In genomic region chr10:75476985-75477384, GRCh38 we compare ENCODE assay signal across 40 cellular contexts. TPM values are rescaled to one million over a fixed set of nuclear protein-coding genes. Genes with fewer than 3 reads are reported as not detected.
DNase-seq lines count a peak whose midpoint lies in the region; ATAC-seq, FAIRE-seq and TF ChIP-seq lines count a peak whose summit lies in the region.
"Had no signal": no experiment of that assay in that cellular context is flagged by ENCODE, and none has a peak within 500 bp of the region (broad histone marks: within the 10 kb centered on the region; RNA-seq: fewer than 3 reads in every experiment).

No MANE protein-coding gene starts in this region.

- 98% methylated on average over 3 of the region's 3 CpGs for WGBS in HepG2 (ENCODE audit: low lambda C conversion rate)
- 92% methylated on average over 3 of the region's 3 CpGs for WGBS in right lobe of liver (ENCODE audit: insufficient coverage, low coverage, low lambda C conversion rate, missing lambda C conversion rate)

- no peak overlapping the region for H3K27ac Mint-ChIP-seq in WTC11
- peak overlapping the region; percentile 2 for H3K27ac Mint-ChIP-seq in nephron progenitor cell
- H3K27ac Mint-ChIP-seq in CD4-positive, alpha-beta T cell, result no peak overlapping the region
- H3K27ac Mint-ChIP-seq: B cell; CD4-positive, CD25-positive, alpha-beta regulatory T cell; CD8-positive, alpha-beta memory T cell; CD8-positive, alpha-beta T cell had no signal

- H3K36me3 ChIP-seq in HepG2 (replicated peaks in 1 of 2; ENCODE audit: control insufficient read depth in 1 of 2, insufficient read depth in 2 of 2, low read length in 2 of 2) (0 out of 5 replicates have a peak, but pooled peaks cover 0 to 3% of the 10 kb centered on the region in 2 experiments), right lobe of liver (no peaks in the 10 kb centered on the region), HEK293 (ENCODE audit: control insufficient read depth in 2 of 2, insufficient read depth in 1 of 2, low read length in 2 of 2) (no peaks in the 10 kb centered on the region)
- H3K36me3 ChIP-seq: BE2C; BLaER1; BLaER1 treated with 17β-estradiol and CSF1 and Interleukin-3, amounts not matched to agents 10 nM and 100 nM had no signal

- no peaks in the 10 kb centered on the region for H4K20me1 ChIP-seq in HepG2 (ENCODE audit: insufficient read depth, low read length)
- H4K20me1 ChIP-seq: BLaER1; BLaER1 treated with 17β-estradiol and CSF1 and Interleukin-3, amounts not matched to agents 10 nM and 100 nM had no signal

- H3K4me1 ChIP-seq in HepG2 (ENCODE audit: insufficient read depth, low read length), result peaks cover 30% of the 10 kb centered on the region
- H3K4me1 ChIP-seq in right lobe of liver, result peaks cover 0 to 3% (median 0%) of the 10 kb centered on the region in 4 donors
- no peaks in the 10 kb centered on the region for H3K4me1 ChIP-seq in HEK293 (ENCODE audit: control insufficient read depth, insufficient read depth, low read length)
- H3K4me1 ChIP-seq: A549, BLaER1, Caco-2 had no signal

- intact Hi-C loops in HepG2 (cut with micrococcal nuclease; ENCODE audit: unreplicated experiment) (no loop called here), right lobe of liver (cut with DNase I) (no loop called here)
- intact Hi-C loops in CD4-positive, alpha-beta T cell (cut with DNase I, micrococcal nuclease), result no loop called here

- no peak for ATAC-seq in HepG2
- ATAC-seq in right lobe of liver, result no peak
- no peak for ATAC-seq in WTC11
- no peak for ATAC-seq in CD4-positive, alpha-beta T cell (ENCODE audit: poor library complexity)
- ATAC-seq in GM18505 (IDR thresholded peaks at IDR 0.05; ENCODE audit: unreplicated experiment), result no peak
- ATAC-seq: A549; CD8-positive, alpha-beta T cell had no signal

- H3K4me3 Mint-ChIP-seq in WTC11, result no peak overlapping the region
- H3K4me3 Mint-ChIP-seq in nephron progenitor cell, result peak overlapping the region; percentile 10
- no peak overlapping the region for H3K4me3 Mint-ChIP-seq in CD4-positive, alpha-beta T cell
- H3K4me3 Mint-ChIP-seq: B cell; CD14-positive monocyte; CD4-positive, alpha-beta memory T cell; CD4-positive, CD25-positive, alpha-beta regulatory T cell; CD8-positive, alpha-beta memory T cell; CD8-positive, alpha-beta T cell had no signal

- peaks cover 63% of the 10 kb centered on the region for H3K27me3 Mint-ChIP-seq in WTC11 (ENCODE audit: low read depth)
- peaks cover 15% of the 10 kb centered on the region for H3K27me3 Mint-ChIP-seq in nephron progenitor cell (ENCODE audit: low read depth, poor library complexity)
- H3K27me3 Mint-ChIP-seq in CD4-positive, alpha-beta T cell, result peaks cover 9% of the 10 kb centered on the region

- H3K4me2 ChIP-seq in HepG2 (ENCODE audit: low read depth, low read length), result no peak overlapping the region
- H3K4me2 ChIP-seq: A549; BLaER1; BLaER1 treated with 17β-estradiol and CSF1 and Interleukin-3, amounts not matched to agents 10 nM and 100 nM had no signal

- TF ChIP-seq POLR2A in HepG2 (IDR thresholded peaks at IDR 0.05; ENCODE audit: insufficient read depth in 1 of 2, low read depth in 2 of 2, low read length in 2 of 2) (no peak), right lobe of liver (IDR thresholded peaks at IDR 0.05) (no peak), GM18505 (IDR thresholded peaks at IDR 0.05; ENCODE audit: borderline replicate concordance, extremely low read depth, insufficient read depth, insufficient read length) (no peak)

- in situ Hi-C loops in HepG2 (cut with HindIII; ENCODE audit: extremely low pct_ligation_motif_present, low pct_unique_long_range_greater_than_20kb), result no loop called here

- H3K36me3 Mint-ChIP-seq in WTC11 (peaks cover 6% of the 10 kb centered on the region; the same call in 1 of the 2 replicates), nephron progenitor cell (ENCODE audit: low read depth) (peaks cover 16% of the 10 kb centered on the region)
- no peaks in the 10 kb centered on the region for H3K36me3 Mint-ChIP-seq in CD4-positive, alpha-beta T cell (ENCODE audit: low read depth)
- H3K36me3 Mint-ChIP-seq: CD4-positive, alpha-beta memory T cell; CD4-positive, CD25-positive, alpha-beta regulatory T cell; CD8-positive, alpha-beta memory T cell; CD8-positive, alpha-beta T cell had no signal

- H3K27me3 ChIP-seq in HepG2 (ENCODE audit: control insufficient read depth in 1 of 2, insufficient read depth in 2 of 2, low read length in 2 of 2) (no peaks in the 10 kb centered on the region), right lobe of liver (no peaks in the 10 kb centered on the region)
- no peaks in the 10 kb centered on the region for H3K27me3 ChIP-seq in CD4-positive, alpha-beta T cell (ENCODE audit: control insufficient read depth, insufficient read depth, low read length)
- H3K27me3 ChIP-seq: BE2C; BLaER1; BLaER1 treated with 17β-estradiol and CSF1 and Interleukin-3, amounts not matched to agents 10 nM and 100 nM had no signal

- TF ChIP-seq RAD21 in HepG2 (CRISPR knock-in tag; IDR thresholded peaks at IDR 0.05), result no peak

- POLR2A ChIA-PET in HepG2 (lab: Yijun Ruan, JAX), result no interaction called here
- POLR2A ChIA-PET in HEK293 (lab: Yijun Ruan, JAX), result no interaction called here
- POLR2A ChIA-PET in WTC11 (lab: Charles Lee), result no interaction called here
- POLR2A ChIA-PET in CD4-positive, alpha-beta T cell (lab: Charles Lee), result no interaction called here

- no peak overlapping the region for H3K4me3 ChIP-seq in HepG2 (replicated peaks in 1 of 3; ENCODE audit: insufficient read depth in 1 of 3, low read depth in 2 of 3, low read length in 3 of 3)
- H3K4me3 ChIP-seq in right lobe of liver, result no peak overlapping the region
- H3K4me3 ChIP-seq in HEK293 (ENCODE audit: low read depth, low read length), result no peak overlapping the region
- H3K4me3 ChIP-seq: A549; BLaER1; BLaER1 treated with 17β-estradiol and CSF1 and Interleukin-3, amounts not matched to agents 10 nM and 100 nM had no signal

- H3K79me2 ChIP-seq in HepG2 (ENCODE audit: insufficient read depth, low read length), result no peaks in the 10 kb centered on the region

- TF ChIP-seq CTCF in HepG2 (CRISPR knock-in tag; IDR thresholded peaks at IDR 0.05) (no peak), right lobe of liver (IDR thresholded peaks at IDR 0.05) (no peak), HEK293 (tag by site-specific recombination; IDR thresholded peaks at IDR 0.05) (no peak), WTC11 (IDR thresholded peaks at IDR 0.05) (no peak), nephron progenitor cell (IDR thresholded peaks at IDR 0.05) (no peak)
- TF ChIP-seq CTCF in CD4-positive, alpha-beta T cell (IDR thresholded peaks at IDR 0.05), result no peak

- H2AFZ ChIP-seq in HepG2 (ENCODE audit: low read length), result no peak overlapping the region

- H3K9me3 Mint-ChIP-seq in WTC11, result peaks cover 20% of the 10 kb centered on the region
- peaks cover 27% of the 10 kb centered on the region for H3K9me3 Mint-ChIP-seq in nephron progenitor cell
- H3K9me3 Mint-ChIP-seq in CD4-positive, alpha-beta T cell, result no peaks in the 10 kb centered on the region
- H3K9me3 Mint-ChIP-seq: CD8-positive, alpha-beta T cell had no signal

- DNase-seq in HepG2 (ENCODE audit: low spot score), result no peak
- no peak for DNase-seq in right lobe of liver
- DNase-seq in WTC11 (ENCODE audit: low spot score), result no peak
- DNase-seq in nephron progenitor cell, result no peak
- DNase-seq in CD4-positive, alpha-beta T cell, result no peak
- DNase-seq in dedifferentiated amniotic fluid mesenchymal stem cell (ENCODE audit: extremely low spot score), result no peak
- DNase-seq: 8988T; ACHN; AML-193; C1 segment of cervical spinal cord; Caco-2; Calu3; CD4-positive, alpha-beta memory T cell; CD4-positive, CD25-positive, alpha-beta regulatory T cell; CD8-positive, alpha-beta memory T cell; CD8-positive, alpha-beta T cell; COR-L47; DMS 273 treated with DMSO at 0.1 percent for 48 hours; DMS153; DMS53; DMS79; DMS79 treated with DMSO at 0.1 percent for 48 hours; DND-41; EL had no signal

- CTCF ChIA-PET in HepG2 (lab: Yijun Ruan, JAX; ENCODE audit: low intra/inter-chr PET ratio, low total read pairs) (no interaction called here), HEK293 (lab: Yijun Ruan, JAX) (no interaction called here), WTC11 (lab: Charles Lee) (no interaction called here)
- CTCF ChIA-PET in CD4-positive, alpha-beta T cell (lab: Charles Lee), result no interaction called here

- TF ChIP-seq EP300 in HepG2 (IDR thresholded peaks at IDR 0.05; ENCODE audit: low read depth in 2 of 2, low read length in 2 of 2) (no peak), HepG2 (CRISPR knock-in tag; IDR thresholded peaks at IDR 0.05; ENCODE audit: borderline replicate concordance) (no peak)

- BruUV-seq in HepG2 (replicated peaks; lab: Mats Ljungman, UMichigan), result no TSS peak

- H3K9me3 ChIP-seq in HepG2 (ENCODE audit: low read length), result no peaks in the 10 kb centered on the region
- no peaks in the 10 kb centered on the region for H3K9me3 ChIP-seq in right lobe of liver
- H3K9me3 ChIP-seq in HEK293 (ENCODE audit: control insufficient read depth, insufficient read depth, low read depth, low read length), result no peaks in the 10 kb centered on the region
- no peaks in the 10 kb centered on the region for H3K9me3 ChIP-seq in CD4-positive, alpha-beta T cell (ENCODE audit: control insufficient read depth, low read length)
- H3K9me3 ChIP-seq: A549; BE2C; BLaER1; BLaER1 treated with 17β-estradiol and CSF1 and Interleukin-3, amounts not matched to agents 10 nM and 100 nM; Caco-2 had no signal

- H3K27ac ChIP-seq in HepG2 (ENCODE audit: extremely low read length, insufficient read depth, low read length), result no peak overlapping the region
- no peak overlapping the region for H3K27ac ChIP-seq in right lobe of liver
- H3K27ac ChIP-seq in HEK293 (ENCODE audit: extremely low read depth, low read depth, low read length), result no peak overlapping the region
- H3K27ac ChIP-seq in CD4-positive, alpha-beta T cell (ENCODE audit: low read depth, low read length), result no peak overlapping the region
- H3K27ac ChIP-seq: 22Rv1; A549; BLaER1; BLaER1 treated with 17β-estradiol and CSF1 and Interleukin-3, amounts not matched to agents 10 nM and 100 nM; C4-2B had no signal

- H3K4me1 Mint-ChIP-seq in WTC11 (peaks cover 27% of the 10 kb centered on the region), nephron progenitor cell (peaks cover 38% of the 10 kb centered on the region)
- no peaks in the 10 kb centered on the region for H3K4me1 Mint-ChIP-seq in CD4-positive, alpha-beta T cell (ENCODE audit: low read depth)
- H3K4me1 Mint-ChIP-seq: B cell; CD4-positive, alpha-beta memory T cell; CD4-positive, CD25-positive, alpha-beta regulatory T cell; CD8-positive, alpha-beta memory T cell had no signal

- FAIRE-seq in HepG2 (lab: Jason Lieb, UNC), result no peak
- FAIRE-seq: A204.1, A549, D721Med had no signal

- H3K9ac ChIP-seq in HepG2 (ENCODE audit: insufficient read depth, low read depth, low read length), result no peak overlapping the region
- H3K9ac ChIP-seq: BLaER1; BLaER1 treated with 17β-estradiol and CSF1 and Interleukin-3, amounts not matched to agents 10 nM and 100 nM had no signal

RNA-seq across cellular contexts. Expression of gene LRMDA, which starts 45.6 kb away (rescaled TPM):
- total RNA-seq in HepG2 (2016; rRNA removed; fragmentation: Illumina TruSeq; extraction: Trizol), result 19.3 and 22.0 TPM in 2 replicates
- total RNA-seq in HepG2 (2016; cell fraction: cytosol; rRNA removed; fragmentation: Illumina TruSeq; extraction: Trizol; ENCODE audit: low read depth), result 70.4 and 78.7 TPM in 2 replicates
- 20.0 and 23.4 TPM in 2 replicates for total RNA-seq in HepG2 (2016; cell fraction: insoluble cytoplasmic fraction; rRNA removed; fragmentation: Illumina TruSeq; extraction: Trizol)
- total RNA-seq in HepG2 (2016; cell fraction: membrane; rRNA removed; fragmentation: Illumina TruSeq; extraction: Trizol), result 36.7 and 40.7 TPM in 2 replicates
- total RNA-seq in HepG2 (2016; cell fraction: nucleus; rRNA removed; fragmentation: Illumina TruSeq; extraction: Trizol), result 27.3 and 38.1 TPM in 2 replicates
- 13.4 and 17.7 TPM in 2 replicates for polyA plus RNA-seq in HepG2 (2011; rRNA removed)
- polyA plus RNA-seq in HepG2 (2011; cell fraction: cytosol; rRNA removed), result 18.1 and 21.4 TPM in 2 replicates
- 10.7 and 11.9 TPM in 2 replicates for polyA plus RNA-seq in HepG2 (2011; cell fraction: nucleus; rRNA removed)
- polyA plus RNA-seq in HepG2 (2012), result 14.6 and 23.3 TPM in 2 replicates
- 51.8 and 58.1 TPM in 2 replicates for polyA plus RNA-seq in HepG2 (2016; cell fraction: cytosol; fragmentation: Illumina TruSeq; extraction: Trizol; ENCODE audit: low read depth)
- polyA plus RNA-seq in HepG2 (2016; cell fraction: insoluble cytoplasmic fraction; fragmentation: Illumina TruSeq; extraction: Trizol; ENCODE audit: low read depth), result 25.9 and 29.7 TPM in 2 replicates
- polyA plus RNA-seq in HepG2 (2016; cell fraction: membrane; fragmentation: Illumina TruSeq; extraction: Trizol; ENCODE audit: low read depth), result 28.6 and 35.5 TPM in 2 replicates
- 9.9 and 22.8 TPM in 2 replicates for polyA plus RNA-seq in HepG2 (2016; cell fraction: nucleus; fragmentation: Illumina TruSeq; extraction: Trizol; ENCODE audit: insufficient read depth, low read depth)
- 4.1 and 25.5 TPM in 2 replicates for polyA minus RNA-seq in HepG2 (2011; rRNA and poly(A)+ RNA removed; ENCODE audit: low replicate concordance)
- 5.1 and 7.5 TPM in 2 replicates for polyA minus RNA-seq in HepG2 (2011; cell fraction: cytosol; rRNA and poly(A)+ RNA removed)
- polyA minus RNA-seq in HepG2 (2011; cell fraction: nucleus; rRNA and poly(A)+ RNA removed), result 58.6 and 83.8 TPM in 2 replicates
- 10 to 100 TPM in 5 of 6 experiments, 1 to 10 TPM in 1; 9.9 to 19.9 (median 16.3) TPM for total RNA-seq in right lobe of liver
- 0.48 to 0.92 TPM (median 0.78 TPM) in 3 replicates for total RNA-seq in WTC11 (2021)
- not detected for total RNA-seq in CD4-positive, alpha-beta T cell
- total RNA-seq: A172; A673; B cell; CD4-positive, alpha-beta memory T cell; CD8-positive, alpha-beta memory T cell; CD8-positive, alpha-beta T cell; Daoy had no signal
- polyA plus RNA-seq: BJ; CD4-positive, alpha-beta memory T cell; CD4-positive, CD25-positive, alpha-beta regulatory T cell; CD8-positive, alpha-beta memory T cell had no signal

Comparison
In these comparisons a context has a peak if more than half of its experiments do, and no peak if none do; other contexts are left out.
1. Of the 63 proteins assayed by ChIP-seq in both HepG2 and HEK293: peak only in HepG2: none; only in HEK293: none; in both: ZNF121; in neither: 62.